Comparison of ENCODE assay signal across 14 cellular contexts in genomic region chr7:121954803-121955202, GRCh38.
DNase-seq lines count a peak whose midpoint lies in the region; ATAC-seq, FAIRE-seq and TF ChIP-seq lines count a peak whose summit lies in the region.
"Had no signal": no experiment of that assay in that cellular context is flagged by ENCODE, and none has a peak within 500 bp of the region (broad histone marks: within the 10 kb centered on the region; RNA-seq: fewer than 3 reads in every experiment).

No MANE protein-coding gene starts in this region.

- no peak overlapping the region for H2AFZ ChIP-seq in astrocyte (ENCODE audit: low read depth, low read length)
- no peak overlapping the region for H2AFZ ChIP-seq in keratinocyte (ENCODE audit: control insufficient read depth, low read length)

- no peaks in the 10 kb centered on the region for H3K27me3 ChIP-seq in astrocyte (ENCODE audit: insufficient read depth, low read length)
- H3K27me3 ChIP-seq in keratinocyte (ENCODE audit: control insufficient read depth, extremely low read depth, insufficient read depth, low read length): no peaks in the 10 kb centered on the region
- H3K27me3 ChIP-seq: uterus had no signal

- no peaks in the 10 kb centered on the region for H3K36me3 ChIP-seq in astrocyte (ENCODE audit: insufficient read depth, low read length)
- peaks cover 0 to 6% of the 10 kb centered on the region in 2 experiments for H3K36me3 ChIP-seq in keratinocyte (ENCODE audit: control insufficient read depth in 2 of 2, extremely low read depth in 1 of 2, insufficient read depth in 2 of 2, low read length in 2 of 2)
- H3K36me3 ChIP-seq: uterus had no signal

- H3K9ac ChIP-seq in astrocyte (ENCODE audit: low read length): no peak overlapping the region
- no peak overlapping the region for H3K9ac ChIP-seq in keratinocyte (ENCODE audit: control insufficient read depth, extremely low read depth, insufficient read depth, low read length)

- H3K27me3 Mint-ChIP-seq in astrocyte (ENCODE audit: low read depth, unreplicated experiment): no peaks in the 10 kb centered on the region
- peaks cover 3% of the 10 kb centered on the region for H3K27me3 Mint-ChIP-seq in activated T-helper 17 cell treated with anti-CD3 and anti-CD28 coated beads, Interleukin-2, amount 50 U/mL, for 72 hours
- H3K27me3 Mint-ChIP-seq in activated CD4-positive, alpha-beta T cell treated with anti-CD3 and anti-CD28 coated beads, Interleukin-2, amount 10 ng/mL, durations not matched to agents 24 days and 14 days: no peaks in the 10 kb centered on the region
- H3K27me3 Mint-ChIP-seq: activated CD4-positive, alpha-beta T cell treated with anti-CD3 and anti-CD28 coated beads, Interleukin-2, amount 10 ng/mL, durations not matched to agents 7 days and 5 days; CD4-positive, alpha-beta T cell had no signal

- no peaks in the 10 kb centered on the region for H3K9me3 ChIP-seq in astrocyte (ENCODE audit: insufficient read depth, low read depth, low read length)
- H3K9me3 ChIP-seq in keratinocyte (ENCODE audit: control insufficient read depth, low read depth, low read length): no peaks in the 10 kb centered on the region
- H3K9me3 ChIP-seq: uterus had no signal

- no peak overlapping the region for H3K27ac ChIP-seq in astrocyte (ENCODE audit: low read depth, low read length)
- H3K27ac ChIP-seq in keratinocyte (ENCODE audit: control insufficient read depth, insufficient read depth, low read length): no peak overlapping the region
- H3K27ac ChIP-seq: uterus had no signal

- H3K79me2 ChIP-seq in astrocyte (ENCODE audit: insufficient read depth, low read length) (no peaks in the 10 kb centered on the region), keratinocyte (ENCODE audit: control insufficient read depth, insufficient read depth, low read length) (no peaks in the 10 kb centered on the region)

- H3K4me3 ChIP-seq in astrocyte (ENCODE audit: insufficient read depth, low read depth, low read length): no peak overlapping the region
- no peak overlapping the region for H3K4me3 ChIP-seq in keratinocyte (ENCODE audit: control insufficient read depth in 2 of 3, extremely low read depth in 1 of 3, insufficient read depth in 2 of 3, low read depth in 1 of 3, low read length in 3 of 3)
- H3K4me3 ChIP-seq: uterus had no signal

- peak; percentile 59 for ATAC-seq in HG03159 (IDR thresholded peaks at IDR 0.05; ENCODE audit: unreplicated experiment)
- ATAC-seq in activated T-helper 17 cell treated with anti-CD3 and anti-CD28 coated beads, Interleukin-2, amount 50 U/mL, for 72 hours (replicated peaks): no peak

- dilution Hi-C loops in keratinocyte (cut with MboI; ENCODE audit: extremely low pct_ligation_motif_present, low sequenced_read_pairs): no loop called here

- no peaks in the 10 kb centered on the region for H3K9me1 ChIP-seq in keratinocyte (ENCODE audit: control insufficient read depth, extremely low read depth, insufficient read depth, low read length)

- no peak for TF ChIP-seq CTCF in astrocyte (IDR thresholded peaks at IDR 0.05; ENCODE audit: insufficient read depth, low read depth, low read length)
- no peak for TF ChIP-seq CTCF in keratinocyte (optimal IDR thresholded peaks at IDR 0.05 in 1 of 3, IDR thresholded peaks at IDR 0.05 in 1 of 3, conservative IDR thresholded peaks at IDR 0.05 in 1 of 3; ENCODE audit: extremely low read depth in 1 of 3, insufficient read depth in 2 of 3, low read length in 3 of 3)

- H4K20me1 ChIP-seq in astrocyte (ENCODE audit: insufficient read depth, low read length) (no peaks in the 10 kb centered on the region), keratinocyte (ENCODE audit: control insufficient read depth, extremely low read depth, insufficient read depth, low read length) (no peaks in the 10 kb centered on the region)

- no peak for FAIRE-seq in astrocyte (lab: Jason Lieb, UNC)
- FAIRE-seq in keratinocyte (lab: Jason Lieb, UNC): peak; percentile 44

- peaks cover 6% of the 10 kb centered on the region for H3K4me1 ChIP-seq in astrocyte (ENCODE audit: insufficient read depth, low read length)
- peaks cover 13% of the 10 kb centered on the region for H3K4me1 ChIP-seq in keratinocyte (ENCODE audit: control insufficient read depth, extremely low read depth, insufficient read depth, low read length)
- H3K4me1 ChIP-seq: uterus had no signal

- H3K9me3 Mint-ChIP-seq in astrocyte (ENCODE audit: unreplicated experiment): no peaks in the 10 kb centered on the region
- H3K9me3 Mint-ChIP-seq in activated T-helper 17 cell treated with anti-CD3 and anti-CD28 coated beads, Interleukin-2, amount 50 U/mL, for 72 hours: no peaks in the 10 kb centered on the region
- no peaks in the 10 kb centered on the region for H3K9me3 Mint-ChIP-seq in activated CD4-positive, alpha-beta T cell treated with anti-CD3 and anti-CD28 coated beads, Interleukin-2, amount 10 ng/mL, durations not matched to agents 24 days and 14 days
- H3K9me3 Mint-ChIP-seq: activated CD4-positive, alpha-beta T cell treated with anti-CD3 and anti-CD28 coated beads, Interleukin-2, amount 10 ng/mL, durations not matched to agents 7 days and 5 days had no signal

- H3K4me2 ChIP-seq in astrocyte (ENCODE audit: low read length) (peak overlapping the region; percentile 49), keratinocyte (ENCODE audit: control insufficient read depth, extremely low read depth, insufficient read depth, low read depth, low read length) (no peak overlapping the region)

- no peaks in the 10 kb centered on the region for H3K36me3 Mint-ChIP-seq in astrocyte (ENCODE audit: low read depth, unreplicated experiment)
- no peaks in the 10 kb centered on the region for H3K36me3 Mint-ChIP-seq in activated T-helper 17 cell treated with anti-CD3 and anti-CD28 coated beads, Interleukin-2, amount 50 U/mL, for 72 hours (ENCODE audit: low read depth)
- no peaks in the 10 kb centered on the region for H3K36me3 Mint-ChIP-seq in activated CD4-positive, alpha-beta T cell treated with anti-CD3 and anti-CD28 coated beads, Interleukin-2, amount 10 ng/mL, durations not matched to agents 24 days and 14 days (ENCODE audit: low read depth)

- no peak overlapping the region for H3K4me3 Mint-ChIP-seq in astrocyte (ENCODE audit: unreplicated experiment)
- no peak overlapping the region for H3K4me3 Mint-ChIP-seq in activated T-helper 17 cell treated with anti-CD3 and anti-CD28 coated beads, Interleukin-2, amount 50 U/mL, for 72 hours
- H3K4me3 Mint-ChIP-seq in activated CD4-positive, alpha-beta T cell treated with anti-CD3 and anti-CD28 coated beads, Interleukin-2, amount 10 ng/mL, durations not matched to agents 24 days and 14 days: no peak overlapping the region
- H3K4me3 Mint-ChIP-seq: activated CD4-positive, alpha-beta T cell treated with anti-CD3 and anti-CD28 coated beads, Interleukin-2, amount 10 ng/mL, durations not matched to agents 7 days and 5 days; CD4-positive, alpha-beta T cell had no signal

- no peak overlapping the region for H3K27ac Mint-ChIP-seq in astrocyte (ENCODE audit: unreplicated experiment)
- H3K27ac Mint-ChIP-seq in activated T-helper 17 cell treated with anti-CD3 and anti-CD28 coated beads, Interleukin-2, amount 50 U/mL, for 72 hours: no peak overlapping the region
- no peak overlapping the region for H3K27ac Mint-ChIP-seq in activated CD4-positive, alpha-beta T cell treated with anti-CD3 and anti-CD28 coated beads, Interleukin-2, amount 10 ng/mL, durations not matched to agents 24 days and 14 days
- H3K27ac Mint-ChIP-seq: activated CD4-positive, alpha-beta T cell treated with anti-CD3 and anti-CD28 coated beads, Interleukin-2, amount 10 ng/mL, durations not matched to agents 7 days and 5 days; CD4-positive, alpha-beta T cell had no signal

- intact Hi-C loops in activated CD4-positive, alpha-beta T cell treated with anti-CD3 and anti-CD28 coated beads, Interleukin-2, amount 10 ng/mL, durations not matched to agents 24 days and 14 days (cut with micrococcal nuclease): no loop called here

- H3K4me1 Mint-ChIP-seq in astrocyte (ENCODE audit: low read depth, unreplicated experiment): no peaks in the 10 kb centered on the region
- no peaks in the 10 kb centered on the region for H3K4me1 Mint-ChIP-seq in activated T-helper 17 cell treated with anti-CD3 and anti-CD28 coated beads, Interleukin-2, amount 50 U/mL, for 72 hours
- no peaks in the 10 kb centered on the region for H3K4me1 Mint-ChIP-seq in activated CD4-positive, alpha-beta T cell treated with anti-CD3 and anti-CD28 coated beads, Interleukin-2, amount 10 ng/mL, durations not matched to agents 24 days and 14 days
- H3K4me1 Mint-ChIP-seq: activated CD4-positive, alpha-beta T cell treated with anti-CD3 and anti-CD28 coated beads, Interleukin-2, amount 10 ng/mL, durations not matched to agents 7 days and 5 days had no signal

- DNase-seq in GM03348 (ENCODE audit: low spot score): peak; percentile 45
- peak; percentile 71 for DNase-seq in astrocyte (ENCODE audit: low read depth)
- DNase-seq in keratinocyte (ENCODE audit: low read depth, low spot score): no peak
- DNase-seq in activated CD4-positive, alpha-beta T cell treated with anti-CD3 and anti-CD28 coated beads, Interleukin-2, amount 10 ng/mL, durations not matched to agents 24 days and 14 days: no peak
- DNase-seq in activated CD4-positive, alpha-beta T cell treated with anti-CD3 and anti-CD28 coated beads for 4 hours: no peak
- DNase-seq in central memory CD4-positive, alpha-beta T cell: no peak
- DNase-seq: activated CD4-positive, alpha-beta T cell treated with anti-CD3 and anti-CD28 coated beads, Interleukin-2, amount 10 ng/mL, durations not matched to agents 7 days and 5 days; activated effector memory CD4-positive, alpha-beta T cell treated with Interleukin-2 at 50 U/mL for 16 hours; CD4-positive, alpha-beta T cell; NCI-H1092; NCI-H82; uterus had no signal

Comparison
In these comparisons a context has a peak if more than half of its experiments do, and no peak if none do; other contexts are left out.
1. DNase-seq: peak in GM03348 (single experiment) and astrocyte (single experiment); none in keratinocyte (single experiment), activated CD4-positive, alpha-beta T cell treated with anti-CD3 and anti-CD28 coated beads, Interleukin-2, amount 10 ng/mL, durations not matched to agents 24 days and 14 days (single experiment), activated CD4-positive, alpha-beta T cell treated with anti-CD3 and anti-CD28 coated beads for 4 hours (0 of 2) and central memory CD4-positive, alpha-beta T cell (single experiment).